In genomic region chr18:34771958-34772357, GRCh38 we compare ENCODE assay signal across 18 cellular contexts.
A peak's percentile ranks its signal among the peaks of the same experiment; 100 is the strongest.
DNase-seq lines count a peak whose midpoint lies in the region; TF ChIP-seq lines count a peak whose summit lies in the region.
"Had no signal": no experiment of that assay in that cellular context is flagged by ENCODE, and none has a peak within 500 bp of the region (broad histone marks: within the 10 kb centered on the region; RNA-seq: fewer than 3 reads in every experiment).

No MANE protein-coding gene starts in this region.

- H3K27ac ChIP-seq in SJSA1, result peak overlapping the region; percentile 79
- H3K27ac ChIP-seq in muscle layer of duodenum (ENCODE audit: low read length), result peak overlapping the region; percentile 64

- H3K27me3 ChIP-seq in SJSA1 (replicated peaks), result no peaks in the 10 kb centered on the region
- H3K27me3 ChIP-seq in muscle layer of duodenum (ENCODE audit: low read depth, low read length), result no peaks in the 10 kb centered on the region

- H3K4me3 ChIP-seq in AG10803 (ENCODE audit: low read length) (no peak overlapping the region), SJSA1 (no peak overlapping the region), muscle layer of duodenum (ENCODE audit: low read depth in 1 of 2, low read length in 2 of 2) (no peak overlapping the region)

- no peaks in the 10 kb centered on the region for H3K36me3 ChIP-seq in SJSA1
- peaks cover 0 to 5% of the 10 kb centered on the region in 2 donors for H3K36me3 ChIP-seq in muscle layer of duodenum (ENCODE audit: control insufficient read depth in 1 of 2, insufficient read depth in 2 of 2, low read length in 2 of 2)

- no peak for TF ChIP-seq CTCF in AG10803 (conservative IDR thresholded peaks at IDR 0.05; ENCODE audit: low read length)

- H3K9me3 ChIP-seq in SJSA1 (replicated peaks) (no peaks in the 10 kb centered on the region), muscle layer of duodenum (ENCODE audit: control insufficient read depth in 1 of 2, low read length in 2 of 2) (no peaks in the 10 kb centered on the region)

- DNase-seq in AG10803 (ENCODE audit: low read depth) (peak; percentile 30), SJSA1 (ENCODE audit: low read depth in 1 of 2, low spot score in 2 of 2) (no peak), fibroblast of gingiva (ENCODE audit: low read depth) (peak; percentile 28), NCI-H345 treated with DMSO at 0.1 percent for 48 hours (lab: John Stamatoyannopoulos, UW; ENCODE audit: unreplicated experiment) (no peak), globus pallidus (ENCODE audit: low spot score) (no peak), T-helper 2 cell (no peak)
- no peak for DNase-seq in stimulated activated CD4-positive, alpha-beta T cell treated with anti-CD3 and anti-CD28 coated beads, Interleukin-4, amount 100 ng/mL, for 4 hours
- DNase-seq: Calu3, DMS79, GF-D8, MV-4-11, NCI-H1436, NCI-H2081, NCI-H2227 treated with DMSO at 0.1 percent for 48 hours, NCI-H526, OCI-M1, RPMI8226 had no signal

- H3K4me1 ChIP-seq in SJSA1 (replicated peaks) (peaks cover 56% of the 10 kb centered on the region), muscle layer of duodenum (ENCODE audit: control insufficient read depth in 1 of 2, insufficient read depth in 2 of 2, low read length in 2 of 2) (peaks cover 8 to 12% of the 10 kb centered on the region in 2 donors)

Comparison
In these comparisons a context has a peak if more than half of its experiments do, and no peak if none do; other contexts are left out.
1. DNase-seq: peak in AG10803 (single experiment) and fibroblast of gingiva (single experiment); none in SJSA1 (0 of 2), stimulated activated CD4-positive, alpha-beta T cell treated with anti-CD3 and anti-CD28 coated beads, Interleukin-4, amount 100 ng/mL, for 4 hours (0 of 2), NCI-H345 treated with DMSO at 0.1 percent for 48 hours (single experiment), globus pallidus (single experiment) and T-helper 2 cell (0 of 5).